In genomic region chr2:99439989-99440388, GRCh38 we compare ENCODE assay signal across 32 cellular contexts.
"Had no signal": no experiment of that assay in that cellular context is flagged by ENCODE, and none has a peak within 500 bp of the region (broad histone marks: within the 10 kb centered on the region; RNA-seq: fewer than 3 reads in every experiment).

No MANE protein-coding gene starts in this region.

- H3K9me3 ChIP-seq: adrenal gland, body of pancreas, breast epithelium, MG63 had no signal

- FAIRE-seq: astrocyte, RCC 7860 had no signal

- H3K27me3 ChIP-seq: adrenal gland, body of pancreas, breast epithelium, MG63 had no signal

- H3K4me3 Mint-ChIP-seq: activated CD4-positive, alpha-beta T cell treated with anti-CD3 and anti-CD28 coated beads for 36 hours; activated CD4-positive, alpha-beta T cell treated with anti-CD3 and anti-CD28 coated beads, Interleukin-2, amount 10 ng/mL, durations not matched to agents 7 days and 5 days; activated CD8-positive, alpha-beta T cell treated with anti-CD3 and anti-CD28 coated beads, Interleukin-2, amount 10 ng/mL, durations not matched to agents 7 days and 5 days; activated naive CD4-positive, alpha-beta T cell treated with anti-CD3 and anti-CD28 coated beads for 36 hours; activated T-cell treated with anti-CD3 and anti-CD28 coated beads, Interleukin-2, amount 50 U/mL, for 24 hours; activated T-helper 1 cell treated with anti-CD3 and anti-CD28 coated beads, Interleukin-12 subunit alpha, Interleukin-12 subunit beta, Interleukin-2, Interleukin-4 antibody, amounts not matched to agents 30 ng/mL and 10 ng/mL and 1 ng/mL, durations not matched to agents 14 hours and 24 hours and 36 hours had no signal

- H3K27me3 Mint-ChIP-seq: activated CD4-positive, alpha-beta T cell treated with anti-CD3 and anti-CD28 coated beads for 36 hours; activated CD4-positive, alpha-beta T cell treated with anti-CD3 and anti-CD28 coated beads, Interleukin-2, amount 10 ng/mL, durations not matched to agents 7 days and 5 days; activated T-cell treated with anti-CD3 and anti-CD28 coated beads, Interleukin-2, amount 50 U/mL, for 24 hours had no signal

- ATAC-seq: activated CD4-positive, alpha-beta T cell treated with anti-CD3 and anti-CD28 coated beads for 36 hours; activated CD4-positive, CD25-positive, alpha-beta regulatory T cell treated with anti-CD3 and anti-CD28 coated beads, Interleukin-2, amount 50 U/mL, for 24 hours; activated CD8-positive, alpha-beta T cell treated with anti-CD3 and anti-CD28 coated beads, Interleukin-2, amount 10 ng/mL, durations not matched to agents 7 days and 5 days; activated naive CD4-positive, alpha-beta T cell treated with anti-CD3 and anti-CD28 coated beads, Interleukin-2, amount 50 U/mL, for 72 hours; body of pancreas; Right ventricle myocardium inferior had no signal

- H3K27ac Mint-ChIP-seq: activated CD4-positive, alpha-beta T cell treated with anti-CD3 and anti-CD28 coated beads for 36 hours; activated CD4-positive, alpha-beta T cell treated with anti-CD3 and anti-CD28 coated beads, Interleukin-2, amount 10 ng/mL, durations not matched to agents 7 days and 5 days; activated CD8-positive, alpha-beta T cell treated with anti-CD3 and anti-CD28 coated beads, Interleukin-2, amount 10 ng/mL, durations not matched to agents 7 days and 5 days; activated naive CD4-positive, alpha-beta T cell treated with anti-CD3 and anti-CD28 coated beads for 36 hours; activated naive CD4-positive, alpha-beta T cell treated with anti-CD3 and anti-CD28 coated beads, Interleukin-2, amount 50 U/mL, for 72 hours; activated T-cell treated with anti-CD3 and anti-CD28 coated beads, Interleukin-2, amount 50 U/mL, for 24 hours; activated T-helper 1 cell treated with anti-CD3 and anti-CD28 coated beads, Interleukin-12 subunit alpha, Interleukin-12 subunit beta, Interleukin-2, Interleukin-4 antibody, amounts not matched to agents 30 ng/mL and 10 ng/mL and 1 ng/mL, durations not matched to agents 14 hours and 24 hours and 36 hours had no signal

- H2AFZ ChIP-seq: PC-9 had no signal

- H3K27ac ChIP-seq: adrenal gland, body of pancreas, breast epithelium, PC-9, RWPE1 had no signal

- H3K4me3 ChIP-seq: adrenal gland, body of pancreas, breast epithelium, MG63, PC-9 had no signal

- DNase-seq: activated CD4-positive, alpha-beta T cell treated with anti-CD3 and anti-CD28 coated beads for 36 hours; activated CD4-positive, alpha-beta T cell treated with anti-CD3 and anti-CD28 coated beads, Interleukin-2, amount 10 ng/mL, durations not matched to agents 7 days and 5 days; activated CD4-positive, alpha-beta T cell treated with anti-CD3 and anti-CD28 coated beads, Interleukin-2, amount 50 U/mL, for 48 hours; activated CD8-positive, alpha-beta T cell treated with anti-CD3 and anti-CD28 coated beads, Interleukin-2, amount 10 ng/mL, durations not matched to agents 7 days and 5 days; activated gamma-delta T cell treated with Interleukin-2 at 50 U/mL for 16 hours; activated naive CD4-positive, alpha-beta T cell treated with anti-CD3 and anti-CD28 coated beads for 36 hours; activated T-cell treated with anti-CD3 and anti-CD28 coated beads, Interleukin-2, amount 50 U/mL, for 24 hours; adrenal gland; body of pancreas; Kasumi-1; MG63; NCI-H1048; NCI-H1105 treated with DMSO at 0.1 percent for 48 hours; NCI-H1436 treated with DMSO at 0.1 percent for 48 hours; NCI-H1694 treated with DMSO at 0.1 percent for 48 hours; NCI-H2029; NCI-H345; NCI-H524 treated with DMSO at 0.1 percent for 48 hours; NK-92 treated with Interleukin-12 subunit alpha and Interleukin-12 subunit beta, amount 100 ng/mL, for 24 hours; PC-9; SW 1271; T-helper 1 cell; T-helper 2 cell; T-helper 9 cell had no signal

- H3K4me2 ChIP-seq: PC-9 had no signal

- H3K4me1 ChIP-seq: adrenal gland, body of pancreas, breast epithelium had no signal

- H3K9me3 Mint-ChIP-seq: activated CD4-positive, alpha-beta T cell treated with anti-CD3 and anti-CD28 coated beads, Interleukin-2, amount 10 ng/mL, durations not matched to agents 7 days and 5 days; activated naive CD4-positive, alpha-beta T cell treated with anti-CD3 and anti-CD28 coated beads for 36 hours; activated naive CD4-positive, alpha-beta T cell treated with anti-CD3 and anti-CD28 coated beads, Interleukin-2, amount 50 U/mL, for 72 hours; activated T-cell treated with anti-CD3 and anti-CD28 coated beads, Interleukin-2, amount 50 U/mL, for 24 hours; activated T-helper 1 cell treated with anti-CD3 and anti-CD28 coated beads, Interleukin-12 subunit alpha, Interleukin-12 subunit beta, Interleukin-2, Interleukin-4 antibody, amounts not matched to agents 30 ng/mL and 10 ng/mL and 1 ng/mL, durations not matched to agents 14 hours and 24 hours and 36 hours had no signal

- H3K36me3 Mint-ChIP-seq: activated naive CD4-positive, alpha-beta T cell treated with anti-CD3 and anti-CD28 coated beads, Interleukin-2, amount 50 U/mL, for 72 hours had no signal

- H3K36me3 ChIP-seq: breast epithelium had no signal
